Comparison of ENCODE assay signal across 10 cellular contexts in genomic region chr5:156479864-156480263, GRCh38.
A peak's percentile ranks its signal among the peaks of the same experiment; 100 is the strongest.
DNase-seq lines count a peak whose midpoint lies in the region; ATAC-seq and TF ChIP-seq lines count a peak whose summit lies in the region.
"Had no signal": no experiment of that assay in that cellular context is flagged by ENCODE, and none has a peak within 500 bp of the region (broad histone marks: within the 10 kb centered on the region; RNA-seq: fewer than 3 reads in every experiment).

No MANE protein-coding gene starts in this region.

- intact Hi-C loops in OCI-LY7 (cut with micrococcal nuclease; ENCODE audit: unreplicated experiment), result no loop called here

- no peaks in the 10 kb centered on the region for H3K9me3 ChIP-seq in OCI-LY7 (ENCODE audit: low read length)

- H3K4me2 ChIP-seq in OCI-LY7 (ENCODE audit: low read length), result no peak overlapping the region

- no peaks in the 10 kb centered on the region for H3K36me3 ChIP-seq in OCI-LY7 (ENCODE audit: insufficient read depth, low read length)

- POLR2A ChIA-PET in OCI-LY7 (lab: Charles Lee), result interaction anchor here (0.8 kb wide), 1 partner anchor 23 kb away, joined by 3 read pairs; no protein-coding TSS in a partner anchor

- no peak overlapping the region for H2AFZ ChIP-seq in OCI-LY7 (ENCODE audit: low read length)

- no peaks in the 10 kb centered on the region for H3K79me2 ChIP-seq in OCI-LY7 (ENCODE audit: insufficient read depth, low read depth, low read length)

- H3K27ac ChIP-seq in OCI-LY7 (ENCODE audit: low read depth, low read length, poor library complexity, severe bottlenecking), result no peak overlapping the region
- H3K27ac ChIP-seq: coronary artery had no signal

- no peak overlapping the region for H3K4me3 ChIP-seq in OCI-LY7 (ENCODE audit: low read depth, low read length, poor library complexity, severe bottlenecking)
- H3K4me3 ChIP-seq in fibroblast of pulmonary artery (replicated peaks; ENCODE audit: low read depth, low read length), result no peak overlapping the region
- H3K4me3 ChIP-seq: coronary artery had no signal

- H3K4me3 Mint-ChIP-seq in nephron progenitor cell, result no peak overlapping the region

- H3K27me3 Mint-ChIP-seq in nephron progenitor cell (ENCODE audit: low read depth, poor library complexity), result peaks cover 3% of the 10 kb centered on the region

- TF ChIP-seq CTCF in OCI-LY7 (conservative IDR thresholded peaks at IDR 0.05; ENCODE audit: low read length) (no peak), fibroblast of pulmonary artery (IDR thresholded peaks at IDR 0.05; ENCODE audit: low read length, missing control alignments) (no peak), nephron progenitor cell (IDR thresholded peaks at IDR 0.05) (no peak)

- no peak overlapping the region for H3K27ac Mint-ChIP-seq in nephron progenitor cell

- DNase-seq in AG08395 (ENCODE audit: low spot score) (peak; percentile 72), OCI-LY7 (ENCODE audit: low spot score) (peak; percentile 8), fibroblast of pulmonary artery (ENCODE audit: low read depth) (peak; percentile 64), hippocampal formation (lab: John Stamatoyannopoulos, UW) (no peak), nephron progenitor cell (no peak)
- DNase-seq: occipital lobe had no signal

- CTCF ChIA-PET in OCI-LY7 (lab: Charles Lee; ENCODE audit: unreplicated experiment), result no interaction called here

- no peaks in the 10 kb centered on the region for H3K9me2 ChIP-seq in OCI-LY7 (ENCODE audit: insufficient read depth, low read length)

- BruUV-seq in OCI-LY7 (replicated peaks; lab: Mats Ljungman, UMichigan), result no TSS peak

- peaks cover 34% of the 10 kb centered on the region for H3K4me1 Mint-ChIP-seq in nephron progenitor cell

- H3K9me3 Mint-ChIP-seq in nephron progenitor cell, result no peaks in the 10 kb centered on the region

- no peaks in the 10 kb centered on the region for H3K4me1 ChIP-seq in OCI-LY7 (ENCODE audit: insufficient read depth, low read length, poor library complexity, severe bottlenecking)

- no peaks in the 10 kb centered on the region for H4K20me1 ChIP-seq in OCI-LY7 (ENCODE audit: insufficient read depth, low read length)

- no peaks in the 10 kb centered on the region for H3K36me3 Mint-ChIP-seq in nephron progenitor cell (ENCODE audit: low read depth)

- ATAC-seq in GM21717 (IDR thresholded peaks at IDR 0.05; ENCODE audit: unreplicated experiment), result peak; percentile 68
- no peak for ATAC-seq in HG03460 (IDR thresholded peaks at IDR 0.05; ENCODE audit: unreplicated experiment)
- ATAC-seq in HG03354 (IDR thresholded peaks at IDR 0.05; ENCODE audit: poor library complexity, severe bottlenecking, unreplicated experiment), result no peak

Comparison
In these comparisons a context has a peak if more than half of its experiments do, and no peak if none do; other contexts are left out.
1. DNase-seq: peak in AG08395 (single experiment), OCI-LY7 (single experiment) and fibroblast of pulmonary artery (single experiment); none in hippocampal formation (0 of 2) and nephron progenitor cell (single experiment).